ENCODE assay signal across 35 cellular contexts in genomic region chr18:36104749-36105148, GRCh38.
"Had no signal": no experiment of that assay in that cellular context is flagged by ENCODE, and none has a peak within 500 bp of the region (broad histone marks: within the 10 kb centered on the region; RNA-seq: fewer than 3 reads in every experiment).

No MANE protein-coding gene starts in this region.

- H3K4me2 ChIP-seq: KMS-11 had no signal

- H3K9me3 ChIP-seq: MG63 had no signal

- H3K4me3 ChIP-seq: MG63 had no signal

- DNase-seq: Karpas-422, Kasumi-1, MG63, MM.1S, MV-4-11, NCI-H1048, NCI-H1092, NCI-H1092 treated with DMSO at 0.1 percent for 48 hours, NCI-H1105, NCI-H1105 treated with DMSO at 0.1 percent for 48 hours, NCI-H1417, NCI-H1417 treated with DMSO at 0.1 percent for 48 hours, NCI-H1436, NCI-H1436 treated with DMSO at 0.1 percent for 48 hours, NCI-H146, NCI-H1694, NCI-H1694 treated with DMSO at 0.1 percent for 48 hours, NCI-H187, NCI-H187 treated with DMSO at 0.1 percent for 48 hours, NCI-H1930, NCI-H2029, NCI-H2029 treated with DMSO at 0.1 percent for 48 hours, NCI-H2081, NCI-H2081 treated with DMSO at 0.1 percent for 48 hours, NCI-H2107, NCI-H2171, NCI-H2171 treated with DMSO at 0.1 percent for 48 hours, NCI-H2227 treated with DMSO at 0.1 percent for 48 hours, NCI-H226, NCI-H345, NCI-H446, NCI-H446 treated with DMSO at 0.1 percent for 48 hours, NCI-H510A, NCI-H510A treated with DMSO at 0.1 percent for 48 hours had no signal

- H3K27me3 ChIP-seq: MG63 had no signal

- H3K9ac ChIP-seq: KMS-11 had no signal

- H3K27ac ChIP-seq: KMS-11 had no signal
